21 cellular contexts compared by ENCODE assay signal in genomic region chr22:50487290-50488005, GRCh38. TPM values are rescaled to one million over a fixed set of nuclear protein-coding genes. Genes with fewer than 3 reads are reported as not detected.
A peak's percentile ranks its signal among the peaks of the same experiment; 100 is the strongest.
DNase-seq lines count a peak whose midpoint lies in the region; ATAC-seq, FAIRE-seq and TF ChIP-seq lines count a peak whose summit lies in the region.
"Had no signal": no experiment of that assay in that cellular context is flagged by ENCODE, and none has a peak within 500 bp of the region (broad histone marks: within the 10 kb centered on the region; RNA-seq: fewer than 3 reads in every experiment).

No MANE protein-coding gene starts in this region.

- H3K27ac Mint-ChIP-seq in stimulated activated naive CD8-positive, alpha-beta T cell treated with anti-CD3 and anti-CD28 coated beads, Interleukin-15, amount 100 ng/mL, for 72 hours, result no peak overlapping the region
- H3K27ac Mint-ChIP-seq: H9 had no signal

- no peak for TF ChIP-seq POLR2A in thyroid gland (IDR thresholded peaks at IDR 0.05)

- H3K9ac ChIP-seq in OCI-LY3 (ENCODE audit: low read length), result no peak overlapping the region
- H3K9ac ChIP-seq in kidney (ENCODE audit: low read length in 2 of 2), result peak overlapping the region in 1 of 2 donors; percentile 51

- peak overlapping the region; percentile 48 for H3K4me2 ChIP-seq in OCI-LY3 (ENCODE audit: low read length)

- peaks cover 37% of the 10 kb centered on the region for H3K4me1 Mint-ChIP-seq in stimulated activated naive CD8-positive, alpha-beta T cell treated with anti-CD3 and anti-CD28 coated beads, Interleukin-15, amount 100 ng/mL, for 72 hours

- H3K4me1 ChIP-seq in OCI-LY3 (ENCODE audit: low read length) (peaks cover 6% of the 10 kb centered on the region; the same call in 1 of the 2 replicates), kidney (ENCODE audit: control insufficient read depth in 1 of 2, insufficient read depth in 1 of 2, low read depth in 1 of 2, low read length in 2 of 2) (peaks cover 0 to 13% of the 10 kb centered on the region in 2 donors), thyroid gland (peaks cover 40 to 61% of the 10 kb centered on the region in 2 donors)

- no peaks in the 10 kb centered on the region for H3K36me3 ChIP-seq in OCI-LY3 (replicated peaks; ENCODE audit: low read depth, low read length)
- H3K36me3 ChIP-seq in kidney (ENCODE audit: control insufficient read depth in 1 of 2, insufficient read depth in 2 of 2, low read length in 2 of 2), result peaks cover 0 to 4% of the 10 kb centered on the region in 2 donors
- H3K36me3 ChIP-seq in thyroid gland, result no peaks in the 10 kb centered on the region

- peak; percentile 39 for ATAC-seq in stimulated activated naive CD8-positive, alpha-beta T cell treated with anti-CD3 and anti-CD28 coated beads, Interleukin-15, amount 100 ng/mL, for 72 hours
- no peak for ATAC-seq in stimulated activated naive CD8-positive, alpha-beta T cell treated with anti-CD3 and anti-CD28 coated beads, Interleukin-15, Interleukin-2, amounts not matched to agents 100 U/mL and 50 U/mL, for 24 hours
- ATAC-seq in HG02840 (IDR thresholded peaks at IDR 0.05; ENCODE audit: low FRiP score, unreplicated experiment), result no peak

- intact Hi-C loops in kidney (cut with DNase I), result no loop called here
- intact Hi-C loops in thyroid gland (cut with DNase I), result no loop called here

- H3K9me3 ChIP-seq in OCI-LY3 (ENCODE audit: insufficient read depth, low read length) (no peaks in the 10 kb centered on the region), kidney (ENCODE audit: control insufficient read depth in 1 of 2, low read length in 2 of 2) (no peaks in the 10 kb centered on the region), thyroid gland (no peaks in the 10 kb centered on the region)

- no peak overlapping the region for H3K4me3 Mint-ChIP-seq in stimulated activated naive CD8-positive, alpha-beta T cell treated with anti-CD3 and anti-CD28 coated beads, Interleukin-15, amount 100 ng/mL, for 72 hours
- H3K4me3 Mint-ChIP-seq: CD8-positive, alpha-beta memory T cell; H9 had no signal

- H3K27me3 ChIP-seq in OCI-LY3 (ENCODE audit: low read depth, low read length) (no peaks in the 10 kb centered on the region), thyroid gland (no peaks in the 10 kb centered on the region)

- 66 to 83% methylated on average over 4 to 22 of the region's 23 CpGs for WGBS in thyroid gland, 2 donors

- H3K9me3 Mint-ChIP-seq in stimulated activated naive CD8-positive, alpha-beta T cell treated with anti-CD3 and anti-CD28 coated beads, Interleukin-15, amount 100 ng/mL, for 72 hours, result no peaks in the 10 kb centered on the region
- H3K9me3 Mint-ChIP-seq: CD8-positive, alpha-beta memory T cell; H9 had no signal

- no peak for FAIRE-seq in kidney (lab: Jason Lieb, UNC)

- TF ChIP-seq CTCF in OCI-LY3 (IDR thresholded peaks at IDR 0.05; ENCODE audit: low read depth, low read length) (no peak), kidney (IDR thresholded peaks at IDR 0.05; ENCODE audit: borderline replicate concordance, extremely low read depth, insufficient read depth) (no peak), thyroid gland (IDR thresholded peaks at IDR 0.05) (no peak)

- peak overlapping the region; percentile 83; the same call in 1 of the 2 replicates for H2AFZ ChIP-seq in OCI-LY3 (ENCODE audit: low read depth, low read length)

- no peaks in the 10 kb centered on the region for H4K20me1 ChIP-seq in OCI-LY3 (ENCODE audit: insufficient read depth, low read length)

- H3K79me2 ChIP-seq in OCI-LY3 (ENCODE audit: low read length), result no peaks in the 10 kb centered on the region

- DNase-seq in stimulated activated naive CD8-positive, alpha-beta T cell treated with anti-CD3 and anti-CD28 coated beads, Interleukin-15, amount 100 ng/mL, for 72 hours, result no peak
- no peak for DNase-seq in stimulated activated naive CD8-positive, alpha-beta T cell treated with anti-CD3 and anti-CD28 coated beads, Interleukin-15, Interleukin-2, amounts not matched to agents 100 U/mL and 50 U/mL, for 24 hours
- no peak for DNase-seq in kidney
- DNase-seq in thyroid gland, result no peak
- no peak for DNase-seq in dedifferentiated amniotic fluid mesenchymal stem cell (ENCODE audit: extremely low spot score)
- no peak for DNase-seq in MV-4-11 (lab: John Stamatoyannopoulos, UW)
- DNase-seq: CD8-positive, alpha-beta memory T cell; DMS79; H9; KG1; NCI-H1092; NCI-H146; NCI-H2081; NK-92 treated with Interleukin-12 subunit alpha and Interleukin-12 subunit beta, amount 100 ng/mL, for 24 hours; OCI-M1; SHP77 had no signal

- H3K27me3 Mint-ChIP-seq in stimulated activated naive CD8-positive, alpha-beta T cell treated with anti-CD3 and anti-CD28 coated beads, Interleukin-15, amount 100 ng/mL, for 72 hours, result peaks cover 12% of the 10 kb centered on the region

- H3K4me3 ChIP-seq in OCI-LY3 (ENCODE audit: low read length) (peak overlapping the region; percentile 36; the same call in 1 of the 2 replicates), kidney (ENCODE audit: low read length in 2 of 2) (peak overlapping the region; percentile 69 to 75), thyroid gland (replicated peaks in 1 of 3) (no peak overlapping the region)
- H3K4me3 ChIP-seq: SK-N-MC had no signal

- H3K27ac ChIP-seq in OCI-LY3 (ENCODE audit: low read length) (no peak overlapping the region), kidney (ENCODE audit: low read depth in 2 of 2, low read length in 2 of 2) (peak overlapping the region in 1 of 2 donors; percentile 18), thyroid gland (peak overlapping the region; percentile 80 to 92 (median 86))
- H3K27ac ChIP-seq: SK-N-MC had no signal

RNA-seq across cellular contexts. Expression of gene MIOX, which starts 0.8 kb away (rescaled TPM):
- total RNA-seq in kidney (3.5 TPM), thyroid gland (10 to 100 TPM in 1 of 4 donors, 1 to 10 TPM in 3; 2.1 to 11.3 (median 4.7) TPM)
- polyA plus RNA-seq in kidney (ENCODE audit: insufficient read depth, low read depth, low replicate concordance), result 455 TPM
- total RNA-seq: A172, M059J had no signal
- polyA plus RNA-seq: CD8-positive, alpha-beta memory T cell had no signal

RNA-seq across cellular contexts. Expression of gene ADM2, which starts 6.1 kb away (rescaled TPM):
- total RNA-seq in kidney, result 8.0 TPM
- polyA plus RNA-seq in kidney (ENCODE audit: insufficient read depth, low read depth, low replicate concordance), result 10.6 TPM
- total RNA-seq in thyroid gland, result 10 to 100 TPM in 1 of 4 donors, 1 to 10 TPM in 3; 5.2 to 23.5 (median 6.6) TPM
- total RNA-seq: A172 had no signal

RNA-seq across cellular contexts. Expression of gene SBF1, which starts 12.6 kb away (rescaled TPM):
- total RNA-seq in kidney, result 73.9 TPM
- 18.1 TPM for polyA plus RNA-seq in kidney (ENCODE audit: insufficient read depth, low read depth, low replicate concordance)
- 100 to 1,000 TPM in 3 of 4 donors, 10 to 100 TPM in 1; 80.0 to 227 (median 128) TPM for total RNA-seq in thyroid gland

RNA-seq across cellular contexts. Expression of gene LMF2, which starts 20.1 kb away (rescaled TPM):
- 77.9 TPM for total RNA-seq in kidney
- 41.7 TPM for polyA plus RNA-seq in kidney (ENCODE audit: insufficient read depth, low read depth, low replicate concordance)
- total RNA-seq in thyroid gland, result 100 to 1,000 TPM in 2 of 4 donors, 10 to 100 TPM in 2; 53.2 to 117 (median 96.6) TPM

RNA-seq across cellular contexts. Expression of gene NCAPH2, which starts 20.6 kb away (rescaled TPM):
- total RNA-seq in kidney (41.5 TPM), thyroid gland (10 to 100 TPM; 39.6 to 47.5 (median 43.1) TPM)
- 31.4 TPM for polyA plus RNA-seq in kidney (ENCODE audit: insufficient read depth, low read depth, low replicate concordance)

Comparison
In these comparisons a context has a peak if more than half of its experiments do, and no peak if none do; other contexts are left out.
1. H3K4me3 ChIP-seq: peak in OCI-LY3 (single experiment) and kidney (2 of 2); none in thyroid gland (0 of 3).